In genomic region chr2:114661926-114662670, GRCh38 we compare ENCODE assay signal across 9 cellular contexts.
DNase-seq lines count a peak whose midpoint lies in the region; ATAC-seq, FAIRE-seq and TF ChIP-seq lines count a peak whose summit lies in the region.
"Had no signal": no experiment of that assay in that cellular context is flagged by ENCODE, and none has a peak within 500 bp of the region (broad histone marks: within the 10 kb centered on the region; RNA-seq: fewer than 3 reads in every experiment).

No MANE protein-coding gene starts in this region.

- intact Hi-C loops in GM12878 (cut with micrococcal nuclease; ENCODE audit: unreplicated experiment) = no loop called here
- intact Hi-C loops in left lung (cut with DNase I) = no loop called here

- H3K27me3 Mint-ChIP-seq in stimulated activated naive CD8-positive, alpha-beta T cell treated with anti-CD3 and anti-CD28 coated beads, Interleukin-15, amount 100 ng/mL, for 72 hours = peaks cover 14% of the 10 kb centered on the region

- peak overlapping the region; percentile 85 to 89 for H3K4me3 Mint-ChIP-seq in stimulated activated naive CD8-positive, alpha-beta T cell treated with anti-CD3 and anti-CD28 coated beads, Interleukin-15, amount 100 ng/mL, for 72 hours

- ATAC-seq in GM12878 = no peak
- peak; percentile 97 for ATAC-seq in left lung
- ATAC-seq in stimulated activated naive CD8-positive, alpha-beta T cell treated with anti-CD3 and anti-CD28 coated beads, Interleukin-15, amount 100 ng/mL, for 72 hours = peak; percentile 64

- in situ Hi-C loops in GM12878 (cut with MboI) = no loop called here

- H3K79me2 ChIP-seq in GM12878 (ENCODE audit: control insufficient read depth, insufficient read depth, low read length) = no peaks in the 10 kb centered on the region

- FAIRE-seq in GM12878 (lab: Jason Lieb, UNC) = no peak
- FAIRE-seq: islet of Langerhans had no signal

- no peak overlapping the region for H3K4me3 ChIP-seq in GM12878
- peak overlapping the region; percentile 44 to 46 for H3K4me3 ChIP-seq in left lung

- CTCF ChIA-PET in GM12878 (lab: Yijun Ruan, JAX) = no interaction called here

- SMC1A ChIA-PET in GM12878 (lab: Charles Lee; ENCODE audit: uncharacterized antibody, unreplicated experiment) = no interaction called here

- POLR2A ChIA-PET in GM12878 (lab: Charles Lee) = no interaction called here

- TF ChIP-seq RAD21 in GM12878 (IDR thresholded peaks at IDR 0.05; ENCODE audit: insufficient read depth, low read depth, low read length) = no peak

- peaks cover 7% of the 10 kb centered on the region for H3K4me1 Mint-ChIP-seq in stimulated activated naive CD8-positive, alpha-beta T cell treated with anti-CD3 and anti-CD28 coated beads, Interleukin-15, amount 100 ng/mL, for 72 hours

- H3K27ac ChIP-seq in GM12878 (ENCODE audit: control insufficient read depth, insufficient read depth) = no peak overlapping the region
- H3K27ac ChIP-seq in left lung = no peak overlapping the region

- no peak overlapping the region for H3K4me2 ChIP-seq in GM12878 (ENCODE audit: control insufficient read depth, insufficient read depth)

- RAD21 ChIA-PET in GM12878 (lab: Charles Lee; ENCODE audit: unreplicated experiment) = no interaction called here

- WGBS in GM12878 (ENCODE audit: insufficient coverage, insufficient replicate concordance, low lambda C conversion rate, missing lambda C conversion rate) = 52% methylated on average over 51 of the region's 60 CpGs

- TF ChIP-seq CTCF in GM12878 (IDR thresholded peaks at IDR 0.05 in 2 of 3, conservative IDR thresholded peaks at IDR 0.05 in 1 of 3; ENCODE audit: control insufficient read depth in 2 of 3, extremely low read depth in 1 of 3, insufficient read depth in 1 of 3, low read depth in 3 of 3, low read length in 3 of 3) (no peak), left lung (IDR thresholded peaks at IDR 0.05) (no peak)

- H3K27ac Mint-ChIP-seq in stimulated activated naive CD8-positive, alpha-beta T cell treated with anti-CD3 and anti-CD28 coated beads, Interleukin-15, amount 100 ng/mL, for 72 hours = peak overlapping the region in 1 of 2 donors; percentile 45

- TF ChIP-seq EP300 in GM12878 (IDR thresholded peaks at IDR 0.05; ENCODE audit: borderline replicate concordance in 1 of 2, control insufficient read depth in 1 of 2, low read depth in 2 of 2, low read length in 2 of 2) = no peak

- H4K20me1 ChIP-seq in GM12878 (ENCODE audit: control insufficient read depth, insufficient read depth) = no peaks in the 10 kb centered on the region

- H3K9me3 Mint-ChIP-seq in stimulated activated naive CD8-positive, alpha-beta T cell treated with anti-CD3 and anti-CD28 coated beads, Interleukin-15, amount 100 ng/mL, for 72 hours = peaks cover 5 to 6% of the 10 kb centered on the region in 2 donors

- H3K9ac ChIP-seq in GM12878 (ENCODE audit: control insufficient read depth, insufficient read depth, low read length) = no peak overlapping the region

- BruUV-seq in GM12878 (replicated peaks; lab: Mats Ljungman, UMichigan) = no TSS peak

- no peak overlapping the region for H2AFZ ChIP-seq in GM12878 (ENCODE audit: control insufficient read depth, low read depth, low read length)

- H3K27me3 ChIP-seq in GM12878 (replicated peaks in 1 of 2; ENCODE audit: control insufficient read depth in 2 of 2, insufficient read depth in 2 of 2, low read length in 1 of 2) (no peaks in the 10 kb centered on the region), left lung (peaks cover 0 to 16% of the 10 kb centered on the region in 2 donors)

- H3K4me1 ChIP-seq in GM12878 (ENCODE audit: control insufficient read depth, insufficient read depth, low read length) (no peaks in the 10 kb centered on the region), left lung (no peaks in the 10 kb centered on the region)

- TF ChIP-seq POLR2A in GM12878 (IDR thresholded peaks at IDR 0.05; ENCODE audit: low read depth, low read length) = no peak

- H3K9me3 ChIP-seq in GM12878 (replicated peaks; ENCODE audit: control insufficient read depth, insufficient read depth, low read length) = no peaks in the 10 kb centered on the region
- no peaks in the 10 kb centered on the region for H3K9me3 ChIP-seq in left lung

- DNase-seq in activated CD4-positive, CD25-positive, alpha-beta regulatory T cell treated with anti-CD3 and anti-CD28 coated beads, Interleukin-2, amount 50 U/mL, for 72 hours = peak; percentile 28
- no peak for DNase-seq in activated CD4-positive, CD25-positive, alpha-beta regulatory T cell (lab: John Stamatoyannopoulos, UW)
- no peak for DNase-seq in GM12878 (ENCODE audit: low read depth, low spot score)
- peak; percentile 32 to 79 for DNase-seq in left lung
- peak; percentile 8 to 9 for DNase-seq in stimulated activated naive CD8-positive, alpha-beta T cell treated with anti-CD3 and anti-CD28 coated beads, Interleukin-15, amount 100 ng/mL, for 72 hours
- no peak for DNase-seq in hepatic stellate cell (ENCODE audit: low spot score)
- no peak for DNase-seq in SKM-1 (lab: John Stamatoyannopoulos, UW; ENCODE audit: unreplicated experiment)
- DNase-seq in DMS79 treated with DMSO at 0.1 percent for 48 hours (lab: John Stamatoyannopoulos, UW) = no peak

- H3K36me3 ChIP-seq in GM12878 (ENCODE audit: control insufficient read depth in 2 of 2, insufficient read depth in 2 of 2, low read length in 1 of 2) (no peaks in the 10 kb centered on the region), left lung (no peaks in the 10 kb centered on the region)

TF ChIP-seq in GM12878, 131 proteins besides CTCF, POLR2A, EP300 and RAD21:
- TF ChIP-seq GABPA (IDR thresholded peaks at IDR 0.05; ENCODE audit: low read depth) (0 out of 2 replicates have a peak, but pooled peaks have one; percentile 18), EED (IDR thresholded peaks at IDR 0.05; ENCODE audit: low read depth) (no peak)

Comparison
In these comparisons a context has a peak if more than half of its experiments do, and no peak if none do; other contexts are left out.
1. DNase-seq: peak in activated CD4-positive, CD25-positive, alpha-beta regulatory T cell treated with anti-CD3 and anti-CD28 coated beads, Interleukin-2, amount 50 U/mL, for 72 hours (single experiment), left lung (2 of 2) and stimulated activated naive CD8-positive, alpha-beta T cell treated with anti-CD3 and anti-CD28 coated beads, Interleukin-15, amount 100 ng/mL, for 72 hours (2 of 2); none in activated CD4-positive, CD25-positive, alpha-beta regulatory T cell (0 of 4), GM12878 (single experiment), hepatic stellate cell (single experiment), SKM-1 (single experiment) and DMS79 treated with DMSO at 0.1 percent for 48 hours (single experiment).